Comparison of ENCODE assay signal across 1 cellular context in the genomic region with DNA sequence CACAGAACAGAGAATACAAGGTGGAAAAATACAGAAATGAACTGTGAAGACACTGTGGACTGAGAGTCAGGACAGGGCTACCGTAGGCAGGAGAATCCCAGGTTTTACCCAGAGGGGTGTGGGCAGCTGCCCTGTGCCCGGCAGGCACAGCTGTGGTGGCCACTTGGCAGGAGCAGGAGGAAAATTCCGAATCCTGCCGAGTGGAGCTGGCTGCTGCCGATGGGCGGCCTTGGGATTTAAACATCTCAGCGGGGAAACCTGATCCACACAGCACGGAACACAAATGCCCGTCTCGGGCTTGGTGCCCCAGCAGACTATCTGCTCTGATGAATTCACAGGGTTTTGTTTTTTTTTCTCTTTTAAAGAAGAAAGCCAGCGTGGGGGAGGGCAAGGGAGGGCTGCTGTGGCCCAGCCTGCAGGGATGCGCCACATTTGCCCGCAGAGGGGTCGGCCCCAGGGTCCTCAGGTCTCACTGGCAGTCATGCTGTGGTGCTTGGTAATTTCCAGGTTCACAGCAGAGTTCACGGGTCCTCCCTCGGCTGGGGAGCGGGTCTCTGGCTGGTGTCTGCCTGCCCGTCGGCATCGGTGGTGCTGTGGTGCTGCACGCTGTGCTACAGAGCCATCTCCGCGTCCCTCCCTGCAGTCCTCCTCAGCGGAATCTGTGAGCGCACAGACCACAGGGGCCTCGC.
TF ChIP-seq lines count a peak whose summit lies in the region.

No MANE protein-coding gene starts in this region.

TF ChIP-seq in SK-N-SH, 30 proteins besides CTCF, POLR2A, EP300 and RAD21:
- TF ChIP-seq RXRA (IDR thresholded peaks at IDR 0.05; ENCODE audit: borderline replicate concordance, low read depth) = no peak
- TF ChIP-seq EZH2phosphoT487 (IDR thresholded peaks at IDR 0.05; ENCODE audit: borderline replicate concordance, low read depth) = no peak
- TF ChIP-seq NFIC (IDR thresholded peaks at IDR 0.05; ENCODE audit: borderline replicate concordance) = no peak
- TF ChIP-seq, protein P1, sequence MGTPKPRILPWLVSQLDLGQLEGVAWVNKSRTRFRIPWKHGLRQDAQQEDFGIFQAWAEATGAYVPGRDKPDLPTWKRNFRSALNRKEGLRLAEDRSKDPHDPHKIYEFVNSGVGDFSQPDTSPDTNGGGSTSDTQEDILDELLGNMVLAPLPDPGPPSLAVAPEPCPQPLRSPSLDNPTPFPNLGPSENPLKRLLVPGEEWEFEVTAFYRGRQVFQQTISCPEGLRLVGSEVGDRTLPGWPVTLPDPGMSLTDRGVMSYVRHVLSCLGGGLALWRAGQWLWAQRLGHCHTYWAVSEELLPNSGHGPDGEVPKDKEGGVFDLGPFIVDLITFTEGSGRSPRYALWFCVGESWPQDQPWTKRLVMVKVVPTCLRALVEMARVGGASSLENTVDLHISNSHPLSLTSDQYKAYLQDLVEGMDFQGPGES (IDR thresholded peaks at IDR 0.05; ENCODE audit: low read depth, low read length) = no peak
- TF ChIP-seq SMC3 (IDR thresholded peaks at IDR 0.05; ENCODE audit: low read depth, low read length) = no peak
